Comparison of ENCODE assay signal across 23 cellular contexts in genomic region chr3:80263260-80263659, GRCh38.
"Had no signal": no experiment of that assay in that cellular context is flagged by ENCODE, and none has a peak within 500 bp of the region (broad histone marks: within the 10 kb centered on the region; RNA-seq: fewer than 3 reads in every experiment).

No MANE protein-coding gene starts in this region.

- DNase-seq: activated CD4-positive, alpha-beta T cell treated with anti-CD3 and anti-CD28 coated beads, Interleukin-2, amount 10 ng/mL, durations not matched to agents 24 days and 14 days; activated CD8-positive, alpha-beta T cell treated with anti-CD3 and anti-CD28 coated beads for 36 hours; activated effector memory CD4-positive, alpha-beta T cell treated with Interleukin-2 at 50 U/mL for 16 hours; activated naive CD4-positive, alpha-beta T cell treated with anti-CD3 and anti-CD28 coated beads, Interleukin-2, amount 50 U/mL, for 16 hours; activated T-cell treated with anti-CD3 and anti-CD28 coated beads, Interleukin-2, amount 50 U/mL, for 4 hours; aorta; effector CD8-positive, alpha-beta T cell; gastrocnemius medialis; heart left ventricle; mucosa of descending colon; naive B cell; stimulated activated CD4-positive, alpha-beta T cell treated with anti-CD3 and anti-CD28 coated beads, Interleukin-12 subunit alpha, Interleukin-12 subunit beta, amount 100 ng/mL, for 4 hours; T-helper 9 cell had no signal

- H3K36me3 Mint-ChIP-seq: memory B cell, naive B cell had no signal

- H3K27me3 Mint-ChIP-seq: activated CD4-positive, alpha-beta T cell treated with anti-CD3 and anti-CD28 coated beads, Interleukin-2, amount 10 ng/mL, durations not matched to agents 24 days and 14 days; activated CD8-positive, alpha-beta T cell treated with anti-CD3 and anti-CD28 coated beads for 36 hours; dendritic cell treated with granulocyte-macrophage colony-stimulating factor and Interleukin-4, amounts not matched to agents 40 ng/mL and 50 ng/mL, for 4 days; memory B cell; naive B cell; stimulated activated naive CD8-positive, alpha-beta T cell treated with anti-CD3 and anti-CD28 coated beads, Interleukin-15, Interleukin-2, amounts not matched to agents 100 ng/mL and 50 ng/mL, for 24 hours had no signal

- H3K36me3 ChIP-seq: cardiac muscle cell, gastrocnemius medialis, heart left ventricle, prostate gland, right atrium auricular region, tibial nerve, vagina had no signal

- H3K4me3 ChIP-seq: cardiac muscle cell, gastrocnemius medialis, heart left ventricle, mucosa of descending colon, prostate gland, right atrium auricular region, tibial nerve, vagina had no signal

- ATAC-seq: activated CD8-positive, alpha-beta T cell treated with anti-CD3 and anti-CD28 coated beads for 36 hours; activated T-cell treated with anti-CD3 and anti-CD28 coated beads, Interleukin-2, amount 50 U/mL, for 4 hours; esophagus mucosa; gastrocnemius medialis; heart left ventricle; mucosa of descending colon had no signal

- H3K27ac Mint-ChIP-seq: activated CD4-positive, alpha-beta T cell treated with anti-CD3 and anti-CD28 coated beads, Interleukin-2, amount 10 ng/mL, durations not matched to agents 24 days and 14 days; activated CD8-positive, alpha-beta T cell treated with anti-CD3 and anti-CD28 coated beads for 36 hours; dendritic cell treated with granulocyte-macrophage colony-stimulating factor and Interleukin-4, amounts not matched to agents 40 ng/mL and 50 ng/mL, for 4 days; memory B cell; naive B cell; stimulated activated naive CD8-positive, alpha-beta T cell treated with anti-CD3 and anti-CD28 coated beads, Interleukin-15, Interleukin-2, amounts not matched to agents 100 ng/mL and 50 ng/mL, for 24 hours had no signal

- H3K27me3 ChIP-seq: cardiac muscle cell, gastrocnemius medialis, heart left ventricle, right atrium auricular region, tibial nerve, vagina had no signal

- H3K4me1 Mint-ChIP-seq: activated CD4-positive, alpha-beta T cell treated with anti-CD3 and anti-CD28 coated beads, Interleukin-2, amount 10 ng/mL, durations not matched to agents 24 days and 14 days; memory B cell; naive B cell; neural crest cell had no signal

- H3K4me3 Mint-ChIP-seq: activated CD4-positive, alpha-beta T cell treated with anti-CD3 and anti-CD28 coated beads, Interleukin-2, amount 10 ng/mL, durations not matched to agents 24 days and 14 days; activated CD8-positive, alpha-beta T cell treated with anti-CD3 and anti-CD28 coated beads for 36 hours; activated T-cell treated with anti-CD3 and anti-CD28 coated beads, Interleukin-2, amount 50 U/mL, for 4 hours; dendritic cell treated with granulocyte-macrophage colony-stimulating factor and Interleukin-4, amounts not matched to agents 40 ng/mL and 50 ng/mL, for 4 days; memory B cell; naive B cell; neural crest cell; stimulated activated naive CD8-positive, alpha-beta T cell treated with anti-CD3 and anti-CD28 coated beads, Interleukin-15, Interleukin-2, amounts not matched to agents 100 ng/mL and 50 ng/mL, for 24 hours had no signal

- H3K27ac ChIP-seq: cardiac muscle cell, gastrocnemius medialis, heart left ventricle, prostate gland, right atrium auricular region, tibial nerve, vagina had no signal

- H3K9me3 ChIP-seq: gastrocnemius medialis, mucosa of descending colon, prostate gland, right atrium auricular region, tibial nerve, vagina had no signal

- H3K9me3 Mint-ChIP-seq: neural crest cell had no signal

- H3K4me1 ChIP-seq: gastrocnemius medialis, heart left ventricle, prostate gland, right atrium auricular region, tibial nerve, vagina had no signal
